ENCODE assay signal across 8 cellular contexts in the genomic region with DNA sequence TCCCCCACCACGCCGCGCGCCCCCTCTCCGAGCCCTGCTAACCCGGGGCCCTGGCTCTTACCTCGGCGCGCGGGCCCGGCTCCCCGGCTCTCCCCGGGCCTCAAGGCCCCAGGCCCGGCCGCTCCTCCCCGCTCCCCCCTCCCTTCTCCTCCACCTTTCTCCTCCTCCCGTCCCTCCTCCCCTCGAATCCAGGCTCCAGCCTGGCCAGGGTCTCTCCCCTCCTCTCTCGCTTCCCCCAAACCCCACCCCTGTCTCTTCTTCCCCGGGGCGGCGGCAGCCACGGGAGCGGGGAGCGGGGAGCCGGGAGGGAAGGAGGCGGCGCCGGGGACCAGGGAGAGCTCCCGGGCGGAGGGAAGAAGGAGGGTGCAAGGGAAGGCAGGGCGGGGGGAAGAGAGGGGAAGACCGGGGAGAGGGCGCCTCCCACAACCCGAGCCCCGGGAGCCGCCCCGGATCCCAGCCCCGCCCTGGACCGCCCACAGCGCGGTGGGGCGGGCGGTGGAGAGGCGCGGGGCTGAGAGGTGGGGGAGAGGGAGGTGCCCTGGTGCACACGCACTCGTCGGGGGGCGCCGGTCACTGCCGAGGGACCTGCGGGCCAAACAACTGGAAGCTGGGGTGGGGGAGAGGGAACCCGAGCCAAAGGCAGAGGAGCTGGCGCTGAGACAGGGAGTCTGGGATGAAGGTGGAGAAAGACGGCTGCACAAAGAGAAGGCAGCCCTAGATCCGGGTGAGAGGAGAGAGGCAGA. TPM values are rescaled to one million over a fixed set of nuclear protein-coding genes. Genes with fewer than 3 reads are reported as not detected.
DNase-seq lines count a peak whose midpoint lies in the region; ATAC-seq lines count a peak whose summit lies in the region.

GABBR1 (minus strand) TSS at position 395 of the 743 bp plus-strand sequence. CDS start 798 bp downstream, outside the sequence.

- DNase-seq in NCI-H446 treated with DMSO at 0.1 percent for 48 hours (lab: John Stamatoyannopoulos, UW) (peak; percentile 59), cerebellum (ENCODE audit: low spot score) (peak; percentile 96), kidney glomerular epithelial cell (lab: John Stamatoyannopoulos, UW) (peak; percentile 44)
- DNase-seq in activated CD4-positive, alpha-beta T cell treated with anti-CD3 and anti-CD28 coated beads for 36 hours: peak; percentile 85
- DNase-seq in stimulated activated CD4-positive, alpha-beta T cell treated with anti-CD3 and anti-CD28 coated beads, Interleukin-15, amount 100 ng/mL, for 24 hours: peak; percentile 85

- CTCF ChIA-PET in activated CD4-positive, alpha-beta T cell treated with anti-CD3 and anti-CD28 coated beads for 36 hours (lab: Charles Lee): interaction anchor here (2.0 to 2.2 kb wide), 2 partner anchors 17 to 21 kb away, joined by 13 to 16 read pairs; no protein-coding TSS in a partner anchor

- H3K27me3 Mint-ChIP-seq in activated CD4-positive, alpha-beta T cell treated with anti-CD3 and anti-CD28 coated beads for 36 hours: no peaks in the 10 kb centered on the region

- POLR2A ChIA-PET in activated CD4-positive, alpha-beta T cell treated with anti-CD3 and anti-CD28 coated beads for 36 hours (lab: Charles Lee): interaction anchor here (0.6 kb wide), 4 partner anchors 15 to 503 kb away, joined by 3 to 4 read pairs (median 3); no protein-coding TSS in a partner anchor

- peak within 1 kb of the TSS; percentile 75 for H3K4me3 Mint-ChIP-seq in activated CD4-positive, alpha-beta T cell treated with anti-CD3 and anti-CD28 coated beads for 36 hours

- H3K4me1 Mint-ChIP-seq in activated CD4-positive, alpha-beta T cell treated with anti-CD3 and anti-CD28 coated beads for 36 hours: peaks cover 50% of the 10 kb centered on the region

- peak; percentile 75 for ATAC-seq in GM18498 (IDR thresholded peaks at IDR 0.05; ENCODE audit: unreplicated experiment)
- peak; percentile 57 for ATAC-seq in HG03135 (IDR thresholded peaks at IDR 0.05; ENCODE audit: unreplicated experiment)
- peak; percentile 84 for ATAC-seq in activated CD4-positive, alpha-beta T cell treated with anti-CD3 and anti-CD28 coated beads for 36 hours
- ATAC-seq in HG02938 (IDR thresholded peaks at IDR 0.05; ENCODE audit: unreplicated experiment): no peak

- peak within 1 kb of the TSS; percentile 3 for H3K27ac Mint-ChIP-seq in activated CD4-positive, alpha-beta T cell treated with anti-CD3 and anti-CD28 coated beads for 36 hours

- no peaks in the 10 kb centered on the region for H3K9me3 Mint-ChIP-seq in activated CD4-positive, alpha-beta T cell treated with anti-CD3 and anti-CD28 coated beads for 36 hours (ENCODE audit: low read depth)

- no peaks in the 10 kb centered on the region for H3K36me3 Mint-ChIP-seq in activated CD4-positive, alpha-beta T cell treated with anti-CD3 and anti-CD28 coated beads for 36 hours (ENCODE audit: low read depth)

- intact Hi-C loops in activated CD4-positive, alpha-beta T cell treated with anti-CD3 and anti-CD28 coated beads for 36 hours (cut with DNase I, micrococcal nuclease): loop anchor here (1.0 to 5.0 kb wide), 3 partner anchors 17 to 89 kb away; partner anchors contain the start of gene HLA-F (in 1 of the 2)

RNA-seq across cellular contexts. Expression of gene GABBR1, which starts in this region (rescaled TPM):
- 10 to 100 TPM; 25.8 to 35.9 TPM for total RNA-seq in activated CD4-positive, alpha-beta T cell treated with anti-CD3 and anti-CD28 coated beads for 36 hours
- total RNA-seq in cerebellum: 133 TPM

Comparison
In these comparisons a context has a peak if more than half of its experiments do, and no peak if none do; other contexts are left out.
1. DNase-seq: peak in every context shown above with its lines; median percentile 96 in cerebellum; 85 in activated CD4-positive, alpha-beta T cell treated with anti-CD3 and anti-CD28 coated beads for 36 hours; 85 in stimulated activated CD4-positive, alpha-beta T cell treated with anti-CD3 and anti-CD28 coated beads, Interleukin-15, amount 100 ng/mL, for 24 hours; 59 in NCI-H446 treated with DMSO at 0.1 percent for 48 hours; 44 in kidney glomerular epithelial cell.